10 cellular contexts compared by ENCODE assay signal in the genomic region with DNA sequence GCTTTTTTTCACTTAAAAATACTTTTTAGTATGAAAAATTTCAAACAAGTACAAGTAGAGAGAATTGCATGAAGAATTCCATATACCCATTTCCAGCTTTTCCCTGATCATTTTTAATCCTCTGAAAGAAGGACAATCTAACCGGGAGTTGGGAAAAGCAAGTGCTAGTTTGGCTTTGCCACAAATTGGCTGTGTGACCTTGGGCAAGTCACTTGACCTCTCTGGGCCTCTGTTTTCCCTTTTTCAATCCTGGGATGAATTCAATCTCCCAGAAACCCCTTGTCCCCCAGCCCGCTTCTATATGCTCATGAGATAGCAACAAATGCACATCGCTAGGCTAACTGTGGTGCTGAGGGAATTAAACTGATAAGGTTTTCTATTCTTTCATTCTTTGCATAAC. TPM values are rescaled to one million over a fixed set of nuclear protein-coding genes. Genes with fewer than 3 reads are reported as not detected.
"Had no signal": no experiment of that assay in that cellular context is flagged by ENCODE, and none has a peak within 500 bp of the region (broad histone marks: within the 10 kb centered on the region; RNA-seq: fewer than 3 reads in every experiment).

No MANE protein-coding gene starts in this region.

- H3K9me3 Mint-ChIP-seq: GM23338 had no signal

- H3K4me3 Mint-ChIP-seq: GM23338, IgD-negative memory B cell had no signal

- ATAC-seq: GM23338, HCT116, HepG2 had no signal

- H3K4me2 ChIP-seq: GM23338 had no signal

- H2AFZ ChIP-seq: GM23338 had no signal

- DNase-seq: H7, KG1 had no signal

- H3K27ac Mint-ChIP-seq: GM23338, IgD-negative memory B cell had no signal

- FAIRE-seq: HepG2 had no signal

- H3K36me3 ChIP-seq: HAP-1 had no signal

- H3K4me1 ChIP-seq: HAP-1 had no signal

- H3K4me1 Mint-ChIP-seq: GM23338, IgD-negative memory B cell had no signal

- H3K36me3 Mint-ChIP-seq: IgD-negative memory B cell had no signal

- H3K27ac ChIP-seq: HL-60 had no signal

- H3K4me3 ChIP-seq: GM23338, HAP-1 had no signal

- H3K9me3 ChIP-seq: HAP-1 had no signal

RNA-seq across cellular contexts. Expression of gene ASIC2, which starts 49.4 kb away (rescaled TPM):
- total RNA-seq: H4, HepG2, HT1080 had no signal
- polyA plus RNA-seq: HepG2, IgD-negative memory B cell had no signal
